29 cellular contexts compared by ENCODE assay signal in the genomic region with DNA sequence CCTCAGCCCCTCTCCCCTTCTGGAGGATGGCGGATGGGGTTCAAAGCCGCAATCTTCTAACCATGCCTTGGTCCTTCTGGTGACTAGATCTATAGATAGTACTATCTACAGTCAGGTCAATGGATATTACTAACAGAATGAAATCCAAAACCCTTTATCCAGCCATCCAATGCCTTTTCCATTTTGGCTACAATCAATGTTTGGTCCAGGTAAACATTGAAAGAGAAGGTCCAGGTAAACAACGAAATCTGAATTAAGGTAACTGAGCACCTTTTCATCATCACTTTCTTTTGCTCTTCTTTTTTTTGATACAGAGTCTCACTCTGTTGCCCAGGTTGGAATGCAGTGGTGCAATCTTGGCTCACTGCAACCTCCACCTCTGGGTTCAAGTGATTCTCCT. TPM values are rescaled to one million over a fixed set of nuclear protein-coding genes. Genes with fewer than 3 reads are reported as not detected.
DNase-seq lines count a peak whose midpoint lies in the region; ATAC-seq, FAIRE-seq and TF ChIP-seq lines count a peak whose summit lies in the region.
"Had no signal": no experiment of that assay in that cellular context is flagged by ENCODE, and none has a peak within 500 bp of the region (broad histone marks: within the 10 kb centered on the region; RNA-seq: fewer than 3 reads in every experiment).

No MANE protein-coding gene starts in this region.

- H3K27ac Mint-ChIP-seq in natural killer cell (peak overlapping the region; percentile 2 to 53), immature natural killer cell (no peak overlapping the region)
- no peak overlapping the region for H3K27ac Mint-ChIP-seq in natural killer cell treated with Interleukin-12 subunit alpha and Interleukin-12 subunit beta and Interleukin-15 and Interleukin-18, amount 100 ng/mL, for 72 hours
- H3K27ac Mint-ChIP-seq in central memory CD8-positive, alpha-beta T cell (ENCODE audit: low read depth), result peak overlapping the region; percentile 12

- H3K27me3 Mint-ChIP-seq in natural killer cell (ENCODE audit: low read depth in 2 of 2), result no peaks in the 10 kb centered on the region
- H3K27me3 Mint-ChIP-seq in natural killer cell treated with Interleukin-12 subunit alpha and Interleukin-12 subunit beta and Interleukin-15 and Interleukin-18, amount 100 ng/mL, for 72 hours, result no peaks in the 10 kb centered on the region
- no peaks in the 10 kb centered on the region for H3K27me3 Mint-ChIP-seq in central memory CD8-positive, alpha-beta T cell
- H3K27me3 Mint-ChIP-seq in immature natural killer cell (ENCODE audit: low read depth in 3 of 3), result peaks cover 0 to 5% (median 0%) of the 10 kb centered on the region in 3 donors
- H3K27me3 Mint-ChIP-seq: CD4-positive, alpha-beta memory T cell; CD4-positive, CD25-positive, alpha-beta regulatory T cell; CD8-positive, alpha-beta memory T cell had no signal

- H3K4me3 Mint-ChIP-seq in natural killer cell, result no peak overlapping the region
- no peak overlapping the region for H3K4me3 Mint-ChIP-seq in natural killer cell treated with Interleukin-12 subunit alpha and Interleukin-12 subunit beta and Interleukin-15 and Interleukin-18, amount 100 ng/mL, for 72 hours
- no peak overlapping the region for H3K4me3 Mint-ChIP-seq in central memory CD8-positive, alpha-beta T cell
- H3K4me3 Mint-ChIP-seq in immature natural killer cell, result no peak overlapping the region
- H3K4me3 Mint-ChIP-seq: CD14-positive monocyte had no signal

- no peak for FAIRE-seq in HepG2 (lab: Jason Lieb, UNC)
- FAIRE-seq: A204.1, GM12878, GM12892, GM18507 had no signal

- intact Hi-C loops in natural killer cell (cut with micrococcal nuclease) (no loop called here), HepG2 (cut with micrococcal nuclease; ENCODE audit: unreplicated experiment) (no loop called here), right lobe of liver (cut with DNase I) (no loop called here)

- in situ Hi-C loops in HepG2 (cut with HindIII; ENCODE audit: extremely low pct_ligation_motif_present, low pct_unique_long_range_greater_than_20kb), result no loop called here

- DNase-seq in natural killer cell (no peak), HepG2 (ENCODE audit: low spot score) (no peak), right lobe of liver (no peak), immature natural killer cell (no peak), NCI-H1092 (lab: John Stamatoyannopoulos, UW) (no peak)
- no peak for DNase-seq in natural killer cell treated with Interleukin-12 subunit alpha and Interleukin-12 subunit beta and Interleukin-15 and Interleukin-18, amount 100 ng/mL, for 72 hours (ENCODE audit: low spot score)
- DNase-seq in central memory CD8-positive, alpha-beta T cell (ENCODE audit: low spot score in 2 of 2), result no peak
- DNase-seq: ACHN; BE2C; C1 segment of cervical spinal cord; CD4-positive, alpha-beta memory T cell; CD4-positive, CD25-positive, alpha-beta regulatory T cell; CD8-positive, alpha-beta memory T cell; COR-L47; DMS 273 treated with DMSO at 0.1 percent for 48 hours; DMS153; DMS53; DMS79; DND-41; EL; GDM1 had no signal

- H3K4me1 Mint-ChIP-seq in natural killer cell (peaks cover 50 to 57% of the 10 kb centered on the region in 2 donors), immature natural killer cell (peaks cover 49 to 82% of the 10 kb centered on the region in 2 donors)
- peaks cover 28 to 36% of the 10 kb centered on the region in 2 donors for H3K4me1 Mint-ChIP-seq in natural killer cell treated with Interleukin-12 subunit alpha and Interleukin-12 subunit beta and Interleukin-15 and Interleukin-18, amount 100 ng/mL, for 72 hours (ENCODE audit: low read depth in 2 of 2)
- H3K4me1 Mint-ChIP-seq in central memory CD8-positive, alpha-beta T cell, result peaks cover 48% of the 10 kb centered on the region

- 96% methylated on average over 3 of the region's 3 CpGs for WGBS in HepG2 (ENCODE audit: low lambda C conversion rate)
- WGBS in right lobe of liver (ENCODE audit: insufficient coverage, low coverage, low lambda C conversion rate, missing lambda C conversion rate), result 25% methylated on average over 1 of the region's 3 CpGs

- ATAC-seq in natural killer cell (no peak), HepG2 (no peak), right lobe of liver (peak; percentile 20 to 53 (median 48)), HG02970 (IDR thresholded peaks at IDR 0.05; ENCODE audit: low FRiP score, unreplicated experiment) (no peak)
- ATAC-seq in natural killer cell treated with Interleukin-12 subunit alpha and Interleukin-12 subunit beta and Interleukin-15 and Interleukin-18, amount 100 ng/mL, for 72 hours, result no peak
- no peak for ATAC-seq in central memory CD8-positive, alpha-beta T cell (replicated peaks; ENCODE audit: extremely low read depth, poor library complexity, severe bottlenecking)
- ATAC-seq: GM12878 had no signal

- BruUV-seq in HepG2 (replicated peaks; lab: Mats Ljungman, UMichigan), result no TSS peak

- H3K36me3 ChIP-seq in HepG2 (replicated peaks in 1 of 2; ENCODE audit: control insufficient read depth in 1 of 2, insufficient read depth in 2 of 2, low read length in 2 of 2), result peaks cover 2 to 32% of the 10 kb centered on the region in 2 experiments
- peaks cover 0 to 16% (median 5%) of the 10 kb centered on the region in 4 donors for H3K36me3 ChIP-seq in right lobe of liver

- H4K20me1 ChIP-seq in HepG2 (ENCODE audit: insufficient read depth, low read length), result no peaks in the 10 kb centered on the region

- CTCF ChIA-PET in HepG2 (lab: Yijun Ruan, JAX; ENCODE audit: low intra/inter-chr PET ratio, low total read pairs), result no interaction called here

- H3K4me1 ChIP-seq in HepG2 (ENCODE audit: insufficient read depth, low read length), result peaks cover 35% of the 10 kb centered on the region
- H3K4me1 ChIP-seq in right lobe of liver, result peaks cover 0 to 46% (median 14%) of the 10 kb centered on the region in 4 donors
- H3K4me1 ChIP-seq: BE2C, BLaER1 had no signal

- H3K4me3 ChIP-seq in HepG2 (replicated peaks in 1 of 3; ENCODE audit: insufficient read depth in 1 of 3, low read depth in 2 of 3, low read length in 3 of 3) (no peak overlapping the region), right lobe of liver (no peak overlapping the region)
- H3K4me3 ChIP-seq: BLaER1, GM12878 had no signal

- H3K27me3 ChIP-seq in HepG2 (ENCODE audit: control insufficient read depth in 1 of 2, insufficient read depth in 2 of 2, low read length in 2 of 2) (no peaks in the 10 kb centered on the region), right lobe of liver (no peaks in the 10 kb centered on the region)
- H3K27me3 ChIP-seq: BE2C, BLaER1 had no signal

- H3K27ac ChIP-seq in HepG2 (ENCODE audit: extremely low read length, insufficient read depth, low read length), result no peak overlapping the region
- peak overlapping the region; percentile 8 to 96 (median 95) for H3K27ac ChIP-seq in right lobe of liver
- H3K27ac ChIP-seq: 22Rv1, BLaER1 had no signal

- TF ChIP-seq EP300 in HepG2 (IDR thresholded peaks at IDR 0.05; ENCODE audit: low read depth in 2 of 2, low read length in 2 of 2) (no peak), HepG2 (CRISPR knock-in tag; IDR thresholded peaks at IDR 0.05; ENCODE audit: borderline replicate concordance) (no peak)

- TF ChIP-seq CTCF in natural killer cell (IDR thresholded peaks at IDR 0.05), result no peak
- TF ChIP-seq CTCF in HepG2 (CRISPR knock-in tag; IDR thresholded peaks at IDR 0.05), result no peak
- no peak for TF ChIP-seq CTCF in right lobe of liver (IDR thresholded peaks at IDR 0.05)

- no peak for TF ChIP-seq RAD21 in HepG2 (CRISPR knock-in tag; IDR thresholded peaks at IDR 0.05)

- peaks cover 57% of the 10 kb centered on the region for H3K79me2 ChIP-seq in HepG2 (ENCODE audit: insufficient read depth, low read length)

- H3K9me3 Mint-ChIP-seq in natural killer cell (no peaks in the 10 kb centered on the region), immature natural killer cell (no peaks in the 10 kb centered on the region)
- no peaks in the 10 kb centered on the region for H3K9me3 Mint-ChIP-seq in natural killer cell treated with Interleukin-12 subunit alpha and Interleukin-12 subunit beta and Interleukin-15 and Interleukin-18, amount 100 ng/mL, for 72 hours
- no peaks in the 10 kb centered on the region for H3K9me3 Mint-ChIP-seq in central memory CD8-positive, alpha-beta T cell
- H3K9me3 Mint-ChIP-seq: CD14-positive monocyte; CD4-positive, alpha-beta memory T cell; CD4-positive, CD25-positive, alpha-beta regulatory T cell; CD8-positive, alpha-beta memory T cell had no signal

- H3K36me3 Mint-ChIP-seq in natural killer cell (no peaks in the 10 kb centered on the region), immature natural killer cell (peaks cover 0 to 7% (median 0%) of the 10 kb centered on the region in 3 donors)
- no peaks in the 10 kb centered on the region for H3K36me3 Mint-ChIP-seq in natural killer cell treated with Interleukin-12 subunit alpha and Interleukin-12 subunit beta and Interleukin-15 and Interleukin-18, amount 100 ng/mL, for 72 hours
- H3K36me3 Mint-ChIP-seq in central memory CD8-positive, alpha-beta T cell (ENCODE audit: insufficient read depth), result peaks cover 31% of the 10 kb centered on the region

- H3K9ac ChIP-seq in HepG2 (ENCODE audit: insufficient read depth, low read depth, low read length), result no peak overlapping the region
- H3K9ac ChIP-seq: BLaER1 had no signal

- POLR2A ChIA-PET in HepG2 (lab: Yijun Ruan, JAX), result interaction anchor here (1.0 kb wide), 1 partner anchor 10 kb away, joined by 5 read pairs; no protein-coding TSS in a partner anchor

- no peak overlapping the region for H2AFZ ChIP-seq in HepG2 (ENCODE audit: low read length)

- no peaks in the 10 kb centered on the region for H3K9me3 ChIP-seq in HepG2 (ENCODE audit: low read length)
- no peaks in the 10 kb centered on the region for H3K9me3 ChIP-seq in right lobe of liver
- H3K9me3 ChIP-seq: BE2C, BLaER1 had no signal

- H3K4me2 ChIP-seq in HepG2 (ENCODE audit: low read depth, low read length), result no peak overlapping the region
- H3K4me2 ChIP-seq: BLaER1 had no signal

- TF ChIP-seq POLR2A in HepG2 (IDR thresholded peaks at IDR 0.05; ENCODE audit: insufficient read depth in 1 of 2, low read depth in 2 of 2, low read length in 2 of 2) (no peak), right lobe of liver (IDR thresholded peaks at IDR 0.05) (no peak)

RNA-seq across cellular contexts. Expression of a gene that starts 9.7 kb away (rescaled TPM):
- total RNA-seq in natural killer cell, result 10 to 100 TPM; 65.1 to 97.9 (median 84.9) TPM
- 10 to 100 TPM; 80.1 to 92.4 TPM for total RNA-seq in natural killer cell treated with Interleukin-12 subunit alpha and Interleukin-12 subunit beta and Interleukin-15 and Interleukin-18, amount 100 ng/mL, for 72 hours
- total RNA-seq in HepG2 (2016; rRNA removed; fragmentation: Illumina TruSeq; extraction: Trizol), result 53.0 and 86.9 TPM in 2 replicates
- 12.4 and 12.9 TPM in 2 replicates for total RNA-seq in HepG2 (2016; cell fraction: cytosol; rRNA removed; fragmentation: Illumina TruSeq; extraction: Trizol; ENCODE audit: low read depth)
- 57.4 and 87.6 TPM in 2 replicates for total RNA-seq in HepG2 (2016; cell fraction: insoluble cytoplasmic fraction; rRNA removed; fragmentation: Illumina TruSeq; extraction: Trizol)
- total RNA-seq in HepG2 (2016; cell fraction: membrane; rRNA removed; fragmentation: Illumina TruSeq; extraction: Trizol), result 45.1 and 51.2 TPM in 2 replicates
- total RNA-seq in HepG2 (2016; cell fraction: nucleus; rRNA removed; fragmentation: Illumina TruSeq; extraction: Trizol), result 54.9 and 55.2 TPM in 2 replicates
- 19.7 and 24.2 TPM in 2 replicates for polyA plus RNA-seq in HepG2 (2011; rRNA removed)
- polyA plus RNA-seq in HepG2 (2011; cell fraction: cytosol; rRNA removed), result 10.7 and 16.7 TPM in 2 replicates
- polyA plus RNA-seq in HepG2 (2011; cell fraction: nucleus; rRNA removed), result 15.5 and 16.0 TPM in 2 replicates
- polyA plus RNA-seq in HepG2 (2012), result 39.2 and 55.6 TPM in 2 replicates
- 8.4 and 8.9 TPM in 2 replicates for polyA plus RNA-seq in HepG2 (2016; cell fraction: cytosol; fragmentation: Illumina TruSeq; extraction: Trizol; ENCODE audit: low read depth)
- 79.6 and 83.1 TPM in 2 replicates for polyA plus RNA-seq in HepG2 (2016; cell fraction: insoluble cytoplasmic fraction; fragmentation: Illumina TruSeq; extraction: Trizol; ENCODE audit: low read depth)
- 30.6 and 33.4 TPM in 2 replicates for polyA plus RNA-seq in HepG2 (2016; cell fraction: membrane; fragmentation: Illumina TruSeq; extraction: Trizol; ENCODE audit: low read depth)
- 61.4 and 65.8 TPM in 2 replicates for polyA plus RNA-seq in HepG2 (2016; cell fraction: nucleus; fragmentation: Illumina TruSeq; extraction: Trizol; ENCODE audit: insufficient read depth, low read depth)
- polyA minus RNA-seq in HepG2 (2011; rRNA and poly(A)+ RNA removed; ENCODE audit: low replicate concordance), result 13.3 and 14.5 TPM in 2 replicates
- 46.6 and 52.8 TPM in 2 replicates for polyA minus RNA-seq in HepG2 (2011; cell fraction: cytosol; rRNA and poly(A)+ RNA removed)
- polyA minus RNA-seq in HepG2 (2011; cell fraction: nucleus; rRNA and poly(A)+ RNA removed), result 87.9 and 91.3 TPM in 2 replicates
- 10 to 100 TPM; 34.3 to 62.4 (median 37.8) TPM for total RNA-seq in right lobe of liver
- polyA plus RNA-seq in immature natural killer cell, result 10 to 100 TPM; 49.7 to 87.7 (median 58.3) TPM

Comparison
In these comparisons a context has a peak if more than half of its experiments do, and no peak if none do; other contexts are left out.
1. ATAC-seq: peak in right lobe of liver (4 of 4); none in natural killer cell (0 of 3), natural killer cell treated with Interleukin-12 subunit alpha and Interleukin-12 subunit beta and Interleukin-15 and Interleukin-18, amount 100 ng/mL, for 72 hours (0 of 2), central memory CD8-positive, alpha-beta T cell (single experiment), HepG2 (single experiment) and HG02970 (single experiment).
2. H3K27ac Mint-ChIP-seq: peak in natural killer cell (2 of 2) and central memory CD8-positive, alpha-beta T cell (single experiment); none in natural killer cell treated with Interleukin-12 subunit alpha and Interleukin-12 subunit beta and Interleukin-15 and Interleukin-18, amount 100 ng/mL, for 72 hours (0 of 2) and immature natural killer cell (0 of 6).